13 cellular contexts compared by ENCODE assay signal in genomic region chr6:156807028-156807427, GRCh38. TPM values are rescaled to one million over a fixed set of nuclear protein-coding genes. Genes with fewer than 3 reads are reported as not detected.
A peak's percentile ranks its signal among the peaks of the same experiment; 100 is the strongest.
DNase-seq lines count a peak whose midpoint lies in the region; ATAC-seq and TF ChIP-seq lines count a peak whose summit lies in the region.
"Had no signal": no experiment of that assay in that cellular context is flagged by ENCODE, and none has a peak within 500 bp of the region (broad histone marks: within the 10 kb centered on the region; RNA-seq: fewer than 3 reads in every experiment).

No MANE protein-coding gene starts in this region.

- H3K4me1 Mint-ChIP-seq in activated naive CD8-positive, alpha-beta T cell treated with anti-CD3 and anti-CD28 coated beads, Interleukin-2, amount 10 ng/mL, durations not matched to agents 7 days and 5 days, result peaks cover 49% of the 10 kb centered on the region

- no peaks in the 10 kb centered on the region for H3K27me3 ChIP-seq in psoas muscle (ENCODE audit: insufficient read depth in 3 of 3, low read length in 2 of 3)

- no peaks in the 10 kb centered on the region for H3K36me3 ChIP-seq in psoas muscle (ENCODE audit: insufficient read depth in 1 of 2, low read depth in 1 of 2)

- peaks cover 17% of the 10 kb centered on the region for H3K36me3 Mint-ChIP-seq in activated naive CD8-positive, alpha-beta T cell treated with anti-CD3 and anti-CD28 coated beads, Interleukin-2, amount 10 ng/mL, durations not matched to agents 7 days and 5 days

- ATAC-seq in activated naive CD8-positive, alpha-beta T cell treated with anti-CD3 and anti-CD28 coated beads, Interleukin-2, amount 10 ng/mL, durations not matched to agents 7 days and 5 days (ENCODE audit: low read depth), result no peak
- peak in 3 of 4 donors; percentile 29 to 55 (median 49) for ATAC-seq in psoas muscle
- ATAC-seq: left colon had no signal

- peaks cover 2% of the 10 kb centered on the region for H3K9me3 Mint-ChIP-seq in activated naive CD8-positive, alpha-beta T cell treated with anti-CD3 and anti-CD28 coated beads, Interleukin-2, amount 10 ng/mL, durations not matched to agents 7 days and 5 days

- POLR2A ChIA-PET in HEK293T (lab: Yijun Ruan, JAX), result interaction anchor here (1.5 kb wide), 1 partner anchor 12 kb away, joined by 4 read pairs; no protein-coding TSS in a partner anchor
- POLR2A ChIA-PET in activated naive CD8-positive, alpha-beta T cell treated with anti-CD3 and anti-CD28 coated beads, Interleukin-2, amount 10 ng/mL, durations not matched to agents 7 days and 5 days (lab: Charles Lee), result interaction anchor here (1.7 to 1.8 kb wide), 2 partner anchors 24 to 214 kb away, joined by 3 to 5 read pairs; no protein-coding TSS in a partner anchor

- peaks cover 43% of the 10 kb centered on the region for H3K4me1 ChIP-seq in psoas muscle

- no peak overlapping the region for H3K4me3 ChIP-seq in psoas muscle
- H3K4me3 ChIP-seq: smooth muscle cell had no signal

- no peak overlapping the region for H3K27ac ChIP-seq in psoas muscle
- H3K27ac ChIP-seq: parathyroid adenoma had no signal

- intact Hi-C loops in psoas muscle (cut with DNase I), result loop anchor here in 1 of 2 donors (10.0 kb wide), 1 partner anchor 138 kb away; no protein-coding TSS in a partner anchor

- peak; percentile 59 for DNase-seq in HEK293T (ENCODE audit: extremely low spot score)
- peak; percentile 7 for DNase-seq in NOMO-1 treated with dmso at 0.1 percent for 144 hours (lab: John Stamatoyannopoulos, UW; ENCODE audit: unreplicated experiment)
- DNase-seq in activated naive CD8-positive, alpha-beta T cell treated with anti-CD3 and anti-CD28 coated beads, Interleukin-2, amount 10 ng/mL, durations not matched to agents 7 days and 5 days, result no peak
- DNase-seq in psoas muscle, result peak in 1 of 2 donors; percentile 63
- DNase-seq in HPDE6-E6E7 (ENCODE audit: extremely low spot score), result no peak
- no peak for DNase-seq in NCI-H1694 treated with DMSO at 0.1 percent for 48 hours (lab: John Stamatoyannopoulos, UW)
- DNase-seq in NCI-H345 (lab: John Stamatoyannopoulos, UW), result no peak
- DNase-seq: C1 segment of cervical spinal cord, left colon, NCI-H2081, NCI-H526 had no signal

- no peaks in the 10 kb centered on the region for H3K9me3 ChIP-seq in psoas muscle

- H3K27me3 Mint-ChIP-seq in activated naive CD8-positive, alpha-beta T cell treated with anti-CD3 and anti-CD28 coated beads, Interleukin-2, amount 10 ng/mL, durations not matched to agents 7 days and 5 days, result no peaks in the 10 kb centered on the region

- TF ChIP-seq CTCF in psoas muscle (IDR thresholded peaks at IDR 0.05), result no peak

- WGBS in psoas muscle, 3 donors, result 66 to 74% (median 71%) methylated on average over 10 to 11 of the region's 11 CpGs

- peak overlapping the region; percentile 55 for H3K4me3 Mint-ChIP-seq in activated naive CD8-positive, alpha-beta T cell treated with anti-CD3 and anti-CD28 coated beads, Interleukin-2, amount 10 ng/mL, durations not matched to agents 7 days and 5 days

- H3K27ac Mint-ChIP-seq in activated naive CD8-positive, alpha-beta T cell treated with anti-CD3 and anti-CD28 coated beads, Interleukin-2, amount 10 ng/mL, durations not matched to agents 7 days and 5 days, result peak overlapping the region; percentile 24

- CTCF ChIA-PET in HEK293T (lab: Yijun Ruan, JAX), result interaction anchor here (0.6 to 0.7 kb wide), 3 partner anchors 13 to 217 kb away, joined by 3 to 4 read pairs (median 3); no protein-coding TSS in a partner anchor

TF ChIP-seq in HEK293T, 16 proteins besides CTCF, POLR2A, EP300 and RAD21:
- TF ChIP-seq FOXK2 (IDR thresholded peaks at IDR 0.05) (no peak), FOXM1 (IDR thresholded peaks at IDR 0.05; ENCODE audit: borderline replicate concordance) (no peak), L3MBTL2 (conservative IDR thresholded peaks at IDR 0.05) (no peak), ELF4 (IDR thresholded peaks at IDR 0.05) (no peak), CTBP1 (IDR thresholded peaks at IDR 0.05; ENCODE audit: borderline replicate concordance) (no peak), NFRKB (IDR thresholded peaks at IDR 0.05) (no peak)

RNA-seq across cellular contexts. Expression of gene ARID1B, which starts 29.9 kb away (rescaled TPM):
- total RNA-seq in activated naive CD8-positive, alpha-beta T cell treated with anti-CD3 and anti-CD28 coated beads, Interleukin-2, amount 10 ng/mL, durations not matched to agents 7 days and 5 days, result 10 to 100 TPM; 83.2 to 98.2 TPM
- 10 to 100 TPM; 53.1 to 61.1 (median 55.8) TPM for total RNA-seq in psoas muscle
- polyA plus RNA-seq in psoas muscle, result 10 to 100 TPM in 2 of 3 donors, 1 to 10 TPM in 1; 8.1 to 29.2 (median 12.4) TPM

Comparison
In these comparisons a context has a peak if more than half of its experiments do, and no peak if none do; other contexts are left out.
1. DNase-seq: peak in HEK293T (single experiment) and NOMO-1 treated with dmso at 0.1 percent for 144 hours (single experiment); none in activated naive CD8-positive, alpha-beta T cell treated with anti-CD3 and anti-CD28 coated beads, Interleukin-2, amount 10 ng/mL, durations not matched to agents 7 days and 5 days (single experiment), HPDE6-E6E7 (single experiment), NCI-H1694 treated with DMSO at 0.1 percent for 48 hours (single experiment) and NCI-H345 (single experiment).